In genomic region chr17:40331743-40332641, GRCh38 we compare ENCODE assay signal across 8 cellular contexts. TPM values are rescaled to one million over a fixed set of nuclear protein-coding genes. Genes with fewer than 3 reads are reported as not detected.
DNase-seq lines count a peak whose midpoint lies in the region; ATAC-seq and TF ChIP-seq lines count a peak whose summit lies in the region.

No MANE protein-coding gene starts in this region.

- no peak for DNase-seq in activated T-cell treated with anti-CD3 and anti-CD28 coated beads, Interleukin-2, amount 50 U/mL, for 4 hours
- DNase-seq in activated T-cell treated with anti-CD3 and anti-CD28 coated beads, Interleukin-2, amount 50 U/mL, for 1 hour = no peak
- DNase-seq in body of pancreas (peak; percentile 88 to 93 (median 91)), testis (peak; percentile 92), NOMO-1 treated with dmso at 0.1 percent for 144 hours (lab: John Stamatoyannopoulos, UW; ENCODE audit: unreplicated experiment) (no peak)

- no peaks in the 10 kb centered on the region for H3K9me3 ChIP-seq in body of pancreas
- no peaks in the 10 kb centered on the region for H3K9me3 ChIP-seq in liver (ENCODE audit: control insufficient read depth in 4 of 4, low read length in 3 of 4)
- no peaks in the 10 kb centered on the region for H3K9me3 ChIP-seq in testis

- TF ChIP-seq RAD21 in liver (IDR thresholded peaks at IDR 0.05) = peak; percentile 29 to 47

- TF ChIP-seq POLR2A in body of pancreas (IDR thresholded peaks at IDR 0.05) (peak in 2 of 3 donors; percentile 10 to 24), testis (IDR thresholded peaks at IDR 0.05) (no peak)

- peaks cover 80% of the 10 kb centered on the region for H3K4me1 ChIP-seq in body of pancreas
- H3K4me1 ChIP-seq in liver (ENCODE audit: control insufficient read depth in 4 of 4, insufficient read depth in 4 of 4, low read length in 3 of 4) = peaks cover 48 to 87% (median 81%) of the 10 kb centered on the region in 4 donors
- H3K4me1 ChIP-seq in testis = peaks cover 97% of the 10 kb centered on the region

- intact Hi-C loops in body of pancreas (cut with DNase I) (no loop called here), testis (cut with DNase I; ENCODE audit: low total_unique reads) (no loop called here)

- TF ChIP-seq CTCF in body of pancreas (IDR thresholded peaks at IDR 0.05) (peak in 2 of 7 experiments; percentile 12 to 31), liver (IDR thresholded peaks at IDR 0.05; ENCODE audit: low read depth, low read length, missing input control) (peak; percentile 2), testis (IDR thresholded peaks at IDR 0.05) (no peak)

- peak overlapping the region; percentile 26 for H3K4me3 Mint-ChIP-seq in activated T-cell treated with anti-CD3 and anti-CD28 coated beads, Interleukin-2, amount 50 U/mL, for 4 hours

- H3K9ac ChIP-seq in liver (ENCODE audit: low read depth in 1 of 2, low read length in 2 of 2) = no peak overlapping the region

- H3K27me3 ChIP-seq in body of pancreas (no peaks in the 10 kb centered on the region), liver (ENCODE audit: control insufficient read depth in 4 of 4, insufficient read depth in 4 of 4, low read length in 3 of 4) (no peaks in the 10 kb centered on the region), testis (no peaks in the 10 kb centered on the region)

- H3K4me1 Mint-ChIP-seq in activated T-cell treated with anti-CD3 and anti-CD28 coated beads, Interleukin-2, amount 50 U/mL, for 4 hours (ENCODE audit: low read depth) = peaks cover 75% of the 10 kb centered on the region

- H3K27me3 Mint-ChIP-seq in activated T-cell treated with anti-CD3 and anti-CD28 coated beads, Interleukin-2, amount 50 U/mL, for 4 hours (ENCODE audit: low read depth) = no peaks in the 10 kb centered on the region

- no peak overlapping the region for H3K4me3 ChIP-seq in body of pancreas
- peak overlapping the region in 1 of 3 donors; percentile 3 for H3K4me3 ChIP-seq in liver (ENCODE audit: low read depth in 1 of 3, low read length in 3 of 3)
- H3K4me3 ChIP-seq in testis = no peak overlapping the region

- no peak for ATAC-seq in activated T-cell treated with anti-CD3 and anti-CD28 coated beads, Interleukin-2, amount 50 U/mL, for 4 hours
- ATAC-seq in body of pancreas (peak; percentile 90), GM21423 (IDR thresholded peaks at IDR 0.05; ENCODE audit: unreplicated experiment) (no peak), HG03342 (IDR thresholded peaks at IDR 0.05; ENCODE audit: unreplicated experiment) (no peak)

- H3K36me3 ChIP-seq in body of pancreas (replicated peaks in 1 of 2; ENCODE audit: insufficient read depth in 1 of 2, low read depth in 2 of 2) (no peaks in the 10 kb centered on the region), liver (ENCODE audit: control insufficient read depth in 4 of 4, insufficient read depth in 3 of 4, low read depth in 1 of 4, low read length in 3 of 4) (no peaks in the 10 kb centered on the region), testis (ENCODE audit: low read depth, missing control alignments) (no peaks in the 10 kb centered on the region)

- peaks cover 24% of the 10 kb centered on the region for H3K36me3 Mint-ChIP-seq in activated T-cell treated with anti-CD3 and anti-CD28 coated beads, Interleukin-2, amount 50 U/mL, for 4 hours (ENCODE audit: insufficient read depth)

- WGBS in body of pancreas, 2 donors = 0 to 9% methylated on average over 6 to 21 of the region's 22 CpGs
- WGBS in liver = 13% methylated on average over 22 of the region's 22 CpGs
- WGBS in testis, 2 donors = 24 to 34% methylated on average over 6 to 20 of the region's 22 CpGs

- H3K27ac ChIP-seq in body of pancreas (peak overlapping the region; percentile 80 to 91 (median 88)), liver (ENCODE audit: low read depth in 1 of 2, low read length in 2 of 2) (peak overlapping the region; percentile 69 to 87), testis (peak overlapping the region; percentile 5 to 71)

- no peaks in the 10 kb centered on the region for H3K9me3 Mint-ChIP-seq in activated T-cell treated with anti-CD3 and anti-CD28 coated beads, Interleukin-2, amount 50 U/mL, for 4 hours

TF ChIP-seq in liver, 16 proteins besides CTCF, POLR2A, EP300 and RAD21:
- TF ChIP-seq ATF3 (IDR thresholded peaks at IDR 0.05) (peak; percentile 24), NR2F2 (IDR thresholded peaks at IDR 0.05) (peak; percentile 79), RXRA (IDR thresholded peaks at IDR 0.05) (peak; percentile 92 to 96), FOXA1 (IDR thresholded peaks at IDR 0.05) (peak; percentile 37), YY1 (IDR thresholded peaks at IDR 0.05) (peak; percentile 66), JUND (IDR thresholded peaks at IDR 0.05) (peak; percentile 67 to 77), EGR1 (IDR thresholded peaks at IDR 0.05; ENCODE audit: low read depth in 2 of 2) (peak; percentile 61 to 85), FOXA2 (IDR thresholded peaks at IDR 0.05) (peak; percentile 55), MAX (IDR thresholded peaks at IDR 0.05) (peak; percentile 80), REST (IDR thresholded peaks at IDR 0.05) (no peak), ZBTB33 (IDR thresholded peaks at IDR 0.05) (peak; percentile 75), HNF4G (IDR thresholded peaks at IDR 0.05) (peak; percentile 82), HNF4A (conservative IDR thresholded peaks at IDR 0.05) (peak; percentile 79 to 89), SP1 (IDR thresholded peaks at IDR 0.05) (peak; percentile 97), GABPA (IDR thresholded peaks at IDR 0.05 in 1 of 2, conservative IDR thresholded peaks at IDR 0.05 in 1 of 2) (peak in 1 of 2 donors; percentile 63), TAF1 (conservative IDR thresholded peaks at IDR 0.05) (no peak)
TF ChIP-seq in liver: peak in this region for 14.

RNA-seq across cellular contexts. Expression of gene RARA, which starts 23.0 kb away (rescaled TPM):
- total RNA-seq in activated T-cell treated with anti-CD3 and anti-CD28 coated beads, Interleukin-2, amount 50 U/mL, for 4 hours = 10 to 100 TPM; 46.5 to 61.9 (median 48.7) TPM
- total RNA-seq in body of pancreas = 10 to 100 TPM; 11.4 to 13.8 TPM
- 10 to 100 TPM in 1 of 2 donors, 1 to 10 TPM in 1; 8.7 to 12.9 TPM for total RNA-seq in liver
- 10 to 100 TPM in 1 of 2 donors, 1 to 10 TPM in 1; 6.6 to 26.2 TPM for polyA plus RNA-seq in liver
- 10 to 100 TPM; 65.5 to 66.0 TPM for total RNA-seq in testis
- 49.8 TPM for polyA plus RNA-seq in testis (ENCODE audit: insufficient read depth, low read depth, low replicate concordance)

RNA-seq across cellular contexts. Expression of gene GJD3, which starts 32.5 kb away (rescaled TPM):
- total RNA-seq in activated T-cell treated with anti-CD3 and anti-CD28 coated beads, Interleukin-2, amount 50 U/mL, for 4 hours = not detected
- total RNA-seq in body of pancreas (1 to 10 TPM in 1 of 2 donors, not detected in 1; 1.3 TPM), liver (under 1 TPM; 0.47 to 0.59 TPM), testis (1 to 10 TPM; 2.1 to 2.6 TPM)
- polyA plus RNA-seq in liver (under 1 TPM in 1 of 2 donors, not detected in 1; 0.48 TPM), testis (ENCODE audit: insufficient read depth, low read depth, low replicate concordance) (not detected)

RNA-seq across cellular contexts. Expression of gene CDC6, which starts 44.3 kb away (rescaled TPM):
- total RNA-seq in activated T-cell treated with anti-CD3 and anti-CD28 coated beads, Interleukin-2, amount 50 U/mL, for 4 hours = 10 to 100 TPM; 67.3 to 94.0 (median 83.6) TPM
- total RNA-seq in body of pancreas = under 1 TPM; 0.66 to 0.78 TPM
- total RNA-seq in liver = 10 to 100 TPM in 1 of 2 donors, 1 to 10 TPM in 1; 2.3 to 16.5 TPM
- polyA plus RNA-seq in liver = 1 to 10 TPM in 1 of 2 donors, under 1 TPM in 1; 0.54 to 2.6 TPM
- 10 to 100 TPM; 12.4 to 22.8 TPM for total RNA-seq in testis
- 14.7 TPM for polyA plus RNA-seq in testis (ENCODE audit: insufficient read depth, low read depth, low replicate concordance)

Comparison
In these comparisons a context has a peak if more than half of its experiments do, and no peak if none do; other contexts are left out.
1. DNase-seq: peak in body of pancreas (4 of 4) and testis (single experiment); none in activated T-cell treated with anti-CD3 and anti-CD28 coated beads, Interleukin-2, amount 50 U/mL, for 4 hours (single experiment), activated T-cell treated with anti-CD3 and anti-CD28 coated beads, Interleukin-2, amount 50 U/mL, for 1 hour (single experiment) and NOMO-1 treated with dmso at 0.1 percent for 144 hours (single experiment).
2. Peak in every context shown above with its lines, with median percentiles within 50 percentile points of each other: H3K27ac ChIP-seq.